ENCODE assay signal across 18 cellular contexts in the genomic region with DNA sequence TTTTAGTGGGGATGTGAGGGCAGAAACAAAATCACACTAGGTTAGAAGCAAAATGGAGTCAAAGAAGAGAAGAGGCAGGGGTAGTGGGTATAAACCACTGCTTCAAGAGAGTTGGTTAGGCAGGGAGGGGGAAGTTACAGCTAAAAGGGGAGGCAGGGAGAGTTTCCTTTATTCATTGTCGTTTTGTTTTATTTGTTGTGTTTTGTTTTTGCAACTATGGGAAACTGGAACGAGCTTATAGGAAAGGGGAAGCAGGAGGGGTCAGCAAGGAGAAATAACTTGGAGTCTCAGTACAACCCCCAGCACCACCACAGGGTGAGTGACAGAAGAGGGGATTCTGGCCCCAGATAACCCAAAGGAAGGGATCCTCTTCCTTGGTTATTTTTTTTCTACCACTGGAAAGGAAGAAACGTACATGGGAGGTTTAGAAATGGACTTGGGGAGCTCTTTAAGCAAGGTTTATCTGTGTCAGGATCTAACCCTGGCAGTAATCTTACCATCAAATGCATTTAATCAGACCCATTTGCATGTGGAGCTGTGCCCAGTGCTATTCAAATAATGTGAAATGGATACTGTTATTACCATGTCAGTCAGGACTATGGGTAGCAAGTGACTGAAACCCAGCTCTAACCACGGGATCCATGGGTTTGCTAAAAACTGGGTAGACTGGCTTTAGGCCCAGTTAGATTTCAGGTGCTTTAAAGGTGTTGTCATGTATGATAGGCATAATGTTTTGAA.
A peak's percentile ranks its signal among the peaks of the same experiment; 100 is the strongest.
DNase-seq lines count a peak whose midpoint lies in the region; ATAC-seq, FAIRE-seq and TF ChIP-seq lines count a peak whose summit lies in the region.
"Had no signal": no experiment of that assay in that cellular context is flagged by ENCODE, and none has a peak within 500 bp of the region (broad histone marks: within the 10 kb centered on the region; RNA-seq: fewer than 3 reads in every experiment).

No MANE protein-coding gene starts in this region.

- H3K36me3 Mint-ChIP-seq in T-helper 1 cell treated with Interleukin-12 subunit alpha and Interleukin-12 subunit beta and Interleukin-4 antibody, amounts not matched to agents 30 μg/mL and 1 μg/mL, for 36 hours (ENCODE audit: low read depth) = peaks cover 2% of the 10 kb centered on the region

- no peaks in the 10 kb centered on the region for H3K9me1 ChIP-seq in K562 (ENCODE audit: control insufficient read depth, insufficient read depth, low read length)

- FAIRE-seq in K562 (lab: Jason Lieb, UNC) = no peak
- FAIRE-seq: pancreas, TTC549 had no signal

- CTCF ChIA-PET in K562 (lab: Yijun Ruan, JAX; ENCODE audit: low intra/inter-chr PET ratio) = no interaction called here

- H3K4me3 ChIP-seq in DND-41 (ENCODE audit: low read depth in 1 of 2, low read length in 2 of 2) (no peak overlapping the region), K562 (no peak overlapping the region), skin epidermis (no peak overlapping the region)
- H3K4me3 ChIP-seq in effector memory CD4-positive, alpha-beta T cell (ENCODE audit: insufficient read depth, low read depth, low read length, poor library complexity, severe bottlenecking) = no peak overlapping the region
- H3K4me3 ChIP-seq: GM23248, pancreas had no signal

- no peak for DNase-seq in T-helper 1 cell
- DNase-seq in DND-41 = no peak
- DNase-seq in K562 (ENCODE audit: extremely low read depth in 1 of 4, low spot score in 3 of 4) = no peak
- no peak for DNase-seq in inferior parietal cortex (ENCODE audit: extremely low spot score)
- DNase-seq in effector memory CD4-positive, alpha-beta T cell = no peak
- no peak for DNase-seq in HuH-7.5 (ENCODE audit: low spot score)
- DNase-seq: activated CD8-positive, alpha-beta memory T cell treated with anti-CD3 and anti-CD28 coated beads for 24 hours; C1 segment of cervical spinal cord; GM23248; hippocampal formation; NCI-H1930; NCI-H510A; pancreas; stimulated activated CD4-positive, alpha-beta T cell treated with anti-CD3 and anti-CD28 coated beads, Interleukin-12 subunit alpha, Interleukin-12 subunit beta, amount 100 ng/mL, for 4 hours had no signal

- no peaks in the 10 kb centered on the region for H3K27me3 Mint-ChIP-seq in T-helper 1 cell treated with Interleukin-12 subunit alpha and Interleukin-12 subunit beta and Interleukin-4 antibody, amounts not matched to agents 30 μg/mL and 1 μg/mL, for 36 hours (ENCODE audit: low read depth)

- in situ Hi-C loops in K562 (cut with MboI) = no loop called here

- no peak for TF ChIP-seq CTCF in DND-41 (IDR thresholded peaks at IDR 0.05; ENCODE audit: borderline replicate concordance, extremely low read depth, low read length, poor library complexity, severe bottlenecking)
- TF ChIP-seq CTCF in K562 (IDR thresholded peaks at IDR 0.05 in 2 of 3, conservative IDR thresholded peaks at IDR 0.05 in 1 of 3; ENCODE audit: insufficient read depth in 2 of 3, low read depth in 1 of 3, low read length in 3 of 3) = no peak

- H3K36me3 ChIP-seq in DND-41 (ENCODE audit: insufficient read depth, low read length) (no peaks in the 10 kb centered on the region), K562 (ENCODE audit: control insufficient read depth, insufficient read depth, low read length) (no peaks in the 10 kb centered on the region)
- H3K36me3 ChIP-seq in effector memory CD4-positive, alpha-beta T cell (ENCODE audit: control insufficient read depth, insufficient read depth, low read length) = no peaks in the 10 kb centered on the region
- H3K36me3 ChIP-seq: pancreas had no signal

- peaks cover 32% of the 10 kb centered on the region for H3K4me1 ChIP-seq in DND-41 (ENCODE audit: insufficient read depth, low read length)
- peaks cover 24 to 57% of the 10 kb centered on the region in 2 experiments for H3K4me1 ChIP-seq in K562 (replicated peaks in 1 of 2; ENCODE audit: control insufficient read depth in 2 of 2, insufficient read depth in 2 of 2, low read length in 2 of 2)
- peaks cover 28% of the 10 kb centered on the region for H3K4me1 ChIP-seq in effector memory CD4-positive, alpha-beta T cell (ENCODE audit: control insufficient read depth, insufficient read depth, low read length, poor library complexity, severe bottlenecking)

- BruUV-seq in K562 (replicated peaks; lab: Mats Ljungman, UMichigan) = no TSS peak

- H4K20me1 ChIP-seq in DND-41 (ENCODE audit: insufficient read depth, low read length) = no peaks in the 10 kb centered on the region
- no peaks in the 10 kb centered on the region for H4K20me1 ChIP-seq in K562 (replicated peaks; ENCODE audit: control insufficient read depth, insufficient read depth, low read length)

- H3K4me3 Mint-ChIP-seq in T-helper 1 cell treated with Interleukin-12 subunit alpha and Interleukin-12 subunit beta and Interleukin-4 antibody, amounts not matched to agents 30 μg/mL and 1 μg/mL, for 36 hours = peak overlapping the region; percentile 0

- H3K9me3 ChIP-seq in DND-41 (ENCODE audit: insufficient read depth, low read length, severe bottlenecking) = no peaks in the 10 kb centered on the region
- H3K9me3 ChIP-seq in K562 (replicated peaks; ENCODE audit: control insufficient read depth, insufficient read depth, low read depth, low read length) = no peaks in the 10 kb centered on the region
- H3K9me3 ChIP-seq in effector memory CD4-positive, alpha-beta T cell (ENCODE audit: control insufficient read depth, low read length) = no peaks in the 10 kb centered on the region
- H3K9me3 ChIP-seq: pancreas had no signal

- peak overlapping the region; percentile 94 for H3K27ac Mint-ChIP-seq in T-helper 1 cell treated with Interleukin-12 subunit alpha and Interleukin-12 subunit beta and Interleukin-4 antibody, amounts not matched to agents 30 μg/mL and 1 μg/mL, for 36 hours

- H3K4me1 Mint-ChIP-seq in T-helper 1 cell treated with Interleukin-12 subunit alpha and Interleukin-12 subunit beta and Interleukin-4 antibody, amounts not matched to agents 30 μg/mL and 1 μg/mL, for 36 hours (ENCODE audit: low read depth) = peaks cover 71% of the 10 kb centered on the region

- H3K79me2 ChIP-seq in DND-41 (ENCODE audit: insufficient read depth, low read length) (no peaks in the 10 kb centered on the region), K562 (ENCODE audit: control insufficient read depth, insufficient read depth, low read length) (no peaks in the 10 kb centered on the region)

- peak overlapping the region; percentile 88; the same call in 1 of the 2 replicates for H2AFZ ChIP-seq in DND-41 (ENCODE audit: low read depth, low read length)
- H2AFZ ChIP-seq in K562 (ENCODE audit: low read depth, low read length) = peak overlapping the region; percentile 93
- H2AFZ ChIP-seq: GM23248 had no signal

- 42% methylated on average over 4 of the region's 4 CpGs for WGBS in K562 (ENCODE audit: insufficient coverage, low coverage, missing lambda C conversion rate)

- no peak for TF ChIP-seq EP300 in K562 (IDR thresholded peaks at IDR 0.05; ENCODE audit: low read length)

- H3K27me3 ChIP-seq in DND-41 (ENCODE audit: insufficient read depth, low read length, poor library complexity) (peaks cover 6% of the 10 kb centered on the region), K562 (ENCODE audit: control insufficient read depth in 2 of 2, insufficient read depth in 2 of 2, low read length in 2 of 2) (no peaks in the 10 kb centered on the region; a peak in 1 of 5 replicates)
- H3K27me3 ChIP-seq in effector memory CD4-positive, alpha-beta T cell (replicated peaks; ENCODE audit: control insufficient read depth, insufficient read depth, low read length, poor library complexity, severe bottlenecking) = no peaks in the 10 kb centered on the region
- H3K27me3 ChIP-seq: pancreas had no signal

- POLR2A ChIA-PET in K562 (lab: Yijun Ruan, JAX) = interaction anchor here (1.4 to 10.7 kb wide), 3 partner anchors 9 to 24 kb away, joined by 4 to 96 read pairs (median 5); no protein-coding TSS in a partner anchor

- TF ChIP-seq POLR2A in K562 (conservative IDR thresholded peaks at IDR 0.05) = no peak

- TF ChIP-seq RAD21 in K562 (CRISPR knock-in tag; conservative IDR thresholded peaks at IDR 0.05 in 1 of 2, IDR thresholded peaks at IDR 0.05 in 1 of 2) = no peak

- ATAC-seq in DND-41 (ENCODE audit: insufficient read depth, low read depth) = no peak
- no peak for ATAC-seq in K562
- ATAC-seq: pancreas had no signal

- no peak overlapping the region for H3K9ac ChIP-seq in DND-41 (ENCODE audit: low read depth, low read length)
- peak overlapping the region in 1 of 2 experiments; percentile 11; a peak in 1 of 4 replicates for H3K9ac ChIP-seq in K562 (ENCODE audit: insufficient read depth in 1 of 2, low read depth in 2 of 2, low read length in 2 of 2)
- H3K9ac ChIP-seq: GM23248 had no signal

- no peaks in the 10 kb centered on the region for H3K9me3 Mint-ChIP-seq in T-helper 1 cell treated with Interleukin-12 subunit alpha and Interleukin-12 subunit beta and Interleukin-4 antibody, amounts not matched to agents 30 μg/mL and 1 μg/mL, for 36 hours

- intact Hi-C loops in K562 (cut with micrococcal nuclease) = no loop called here

- H3K27ac ChIP-seq in DND-41 (ENCODE audit: low read length) = no peak overlapping the region
- H3K27ac ChIP-seq in K562 (ENCODE audit: extremely low read depth, low read depth, low read length) = peak overlapping the region; percentile 7; the same call in 1 of the 3 replicates
- H3K27ac ChIP-seq in skin epidermis = peak overlapping the region in 12 of 21 experiments; percentile 17 to 99 (median 98)
- H3K27ac ChIP-seq in effector memory CD4-positive, alpha-beta T cell (ENCODE audit: insufficient read depth, low read length, poor library complexity, severe bottlenecking) = no peak overlapping the region
- H3K27ac ChIP-seq: 22Rv1, GM23248 had no signal

- H3K4me2 ChIP-seq in DND-41 (ENCODE audit: insufficient read depth, low read length) (no peak overlapping the region), K562 (ENCODE audit: insufficient read depth, low read length) (0 out of 2 replicates have a peak overlapping the region, but pooled peaks have one; percentile 0)

TF ChIP-seq in K562, 482 proteins besides CTCF, POLR2A, EP300 and RAD21 (continues in another document):
- TF ChIP-seq ZNF143 (CRISPR knock-in tag; IDR thresholded peaks at IDR 0.05) = no peak
- no peak for TF ChIP-seq ETV5 (CRISPR knock-in tag; IDR thresholded peaks at IDR 0.05; ENCODE audit: low read depth)
- no peak for TF ChIP-seq C11orf30 (IDR thresholded peaks at IDR 0.05; ENCODE audit: low read depth)
- TF ChIP-seq ZNF23 (CRISPR knock-in tag; IDR thresholded peaks at IDR 0.05) = no peak
- TF ChIP-seq XRCC5 (IDR thresholded peaks at IDR 0.05; ENCODE audit: low read depth, low read length) = no peak
- peak; percentile 49; the same call in 1 of the 2 replicates for TF ChIP-seq FOXJ2 (tag; IDR thresholded peaks at IDR 0.05)
- TF ChIP-seq ZBTB17 (CRISPR knock-in tag; IDR thresholded peaks at IDR 0.05) = no peak
- no peak for TF ChIP-seq YBX1 (IDR thresholded peaks at IDR 0.05)
- no peak for TF ChIP-seq TARDBP (IDR thresholded peaks at IDR 0.05)
- TF ChIP-seq POLR2G (IDR thresholded peaks at IDR 0.05; ENCODE audit: low read depth, low read length) = no peak

Comparison
In these comparisons a context has a peak if more than half of its experiments do, and no peak if none do; other contexts are left out.
1. H3K27ac ChIP-seq: peak in K562 (single experiment) and skin epidermis (12 of 21); none in DND-41 (single experiment) and effector memory CD4-positive, alpha-beta T cell (single experiment).